In the genomic region with DNA sequence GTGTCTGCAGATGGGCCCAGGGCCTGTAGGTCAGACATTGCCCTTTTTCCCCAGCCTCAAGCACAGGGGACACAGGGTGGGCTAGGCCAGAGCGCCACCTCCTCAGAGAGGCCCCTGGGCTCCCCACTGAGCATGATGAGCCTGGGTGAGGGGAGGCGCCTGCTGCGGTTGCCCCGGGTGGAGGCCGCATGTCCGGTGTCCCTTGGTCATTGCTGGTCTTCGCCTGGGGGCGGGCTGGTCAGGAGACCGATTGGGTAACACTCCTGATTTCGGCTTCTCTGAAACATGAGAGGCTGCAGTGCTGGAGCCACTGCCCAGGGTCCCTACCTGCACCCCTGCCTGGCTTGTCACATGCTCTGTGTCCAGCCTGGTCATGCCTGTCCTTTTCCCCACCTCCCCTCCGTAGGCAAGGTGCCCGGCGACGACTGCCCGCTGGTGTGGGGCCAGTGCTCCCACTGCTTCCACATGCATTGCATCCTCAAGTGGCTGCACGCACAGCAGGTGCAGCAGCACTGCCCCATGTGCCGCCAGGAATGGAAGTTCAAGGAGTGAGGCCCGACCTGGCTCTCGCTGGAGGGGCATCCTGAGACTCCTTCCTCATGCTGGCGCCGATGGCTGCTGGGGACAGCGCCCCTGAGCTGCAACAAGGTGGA, we compare ENCODE assay signal across 17 cellular contexts. TPM values are rescaled to one million over a fixed set of nuclear protein-coding genes. Genes with fewer than 3 reads are reported as not detected.
DNase-seq lines count a peak whose midpoint lies in the region; ATAC-seq, FAIRE-seq and TF ChIP-seq lines count a peak whose summit lies in the region.
"Had no signal": no experiment of that assay in that cellular context is flagged by ENCODE, and none has a peak within 500 bp of the region (broad histone marks: within the 10 kb centered on the region; RNA-seq: fewer than 3 reads in every experiment).

No MANE protein-coding gene starts in this region.

- no peak for ATAC-seq in K562
- ATAC-seq in GM18520 (IDR thresholded peaks at IDR 0.05; ENCODE audit: unreplicated experiment): no peak
- ATAC-seq in natural killer cell treated with Interleukin-12 subunit alpha and Interleukin-12 subunit beta and Interleukin-15 and Interleukin-18, amount 100 ng/mL, for 72 hours: no peak
- ATAC-seq: Right ventricle myocardium inferior had no signal

- no peaks in the 10 kb centered on the region for H3K9me3 ChIP-seq in K562 (replicated peaks; ENCODE audit: control insufficient read depth, insufficient read depth, low read depth, low read length)
- H3K9me3 ChIP-seq: HAP-1 had no signal

- no peaks in the 10 kb centered on the region for H3K27me3 Mint-ChIP-seq in osteocyte (ENCODE audit: unreplicated experiment)
- peaks cover 0 to 5% of the 10 kb centered on the region in 2 donors for H3K27me3 Mint-ChIP-seq in natural killer cell treated with Interleukin-12 subunit alpha and Interleukin-12 subunit beta and Interleukin-15 and Interleukin-18, amount 100 ng/mL, for 72 hours

- DNase-seq in K562 (ENCODE audit: extremely low read depth in 1 of 4, low spot score in 3 of 4) (no peak), osteocyte (ENCODE audit: extremely low spot score, unreplicated experiment) (no peak), head of caudate nucleus (no peak), NCI-H345 treated with DMSO at 0.1 percent for 48 hours (lab: John Stamatoyannopoulos, UW; ENCODE audit: unreplicated experiment) (no peak)
- no peak for DNase-seq in natural killer cell treated with Interleukin-12 subunit alpha and Interleukin-12 subunit beta and Interleukin-15 and Interleukin-18, amount 100 ng/mL, for 72 hours (ENCODE audit: low spot score)
- DNase-seq: DMS153, EL, Karpas-422, NCI-H2029, NCI-H526, OCI-M1 had no signal

- no peak overlapping the region for H3K4me3 ChIP-seq in K562
- H3K4me3 ChIP-seq: HAP-1 had no signal

- peaks cover 10% of the 10 kb centered on the region for H3K36me3 Mint-ChIP-seq in osteocyte (ENCODE audit: unreplicated experiment)
- H3K36me3 Mint-ChIP-seq in natural killer cell treated with Interleukin-12 subunit alpha and Interleukin-12 subunit beta and Interleukin-15 and Interleukin-18, amount 100 ng/mL, for 72 hours: no peaks in the 10 kb centered on the region

- no TSS peak for BruUV-seq in K562 (replicated peaks; lab: Mats Ljungman, UMichigan)

- CTCF ChIA-PET in K562 (lab: Yijun Ruan, JAX; ENCODE audit: low intra/inter-chr PET ratio): no interaction called here

- H3K4me3 Mint-ChIP-seq in osteocyte (ENCODE audit: unreplicated experiment): no peak overlapping the region
- H3K4me3 Mint-ChIP-seq in natural killer cell treated with Interleukin-12 subunit alpha and Interleukin-12 subunit beta and Interleukin-15 and Interleukin-18, amount 100 ng/mL, for 72 hours: no peak overlapping the region

- H4K20me1 ChIP-seq in K562 (replicated peaks; ENCODE audit: control insufficient read depth, insufficient read depth, low read length): peaks cover 9% of the 10 kb centered on the region; the same call in 1 of the 2 replicates

- in situ Hi-C loops in K562 (cut with MboI): no loop called here

- H3K4me1 ChIP-seq in K562 (replicated peaks in 1 of 2; ENCODE audit: control insufficient read depth in 2 of 2, insufficient read depth in 2 of 2, low read length in 2 of 2): peaks cover 10 to 62% of the 10 kb centered on the region in 2 experiments
- H3K4me1 ChIP-seq: HAP-1 had no signal

- H3K9me3 Mint-ChIP-seq in osteocyte (ENCODE audit: unreplicated experiment): no peaks in the 10 kb centered on the region
- no peaks in the 10 kb centered on the region for H3K9me3 Mint-ChIP-seq in natural killer cell treated with Interleukin-12 subunit alpha and Interleukin-12 subunit beta and Interleukin-15 and Interleukin-18, amount 100 ng/mL, for 72 hours

- POLR2A ChIA-PET in K562 (lab: Yijun Ruan, JAX): interaction anchor here (0.7 to 1.0 kb wide), 4 partner anchors 8 to 25 kb away, joined by 3 to 5 read pairs (median 3); a partner anchor contains a TSS

- no peak for FAIRE-seq in K562 (lab: Jason Lieb, UNC)

- peak overlapping the region; percentile 72; the same call in 1 of the 2 replicates for H3K27ac ChIP-seq in 22Rv1
- no peak overlapping the region for H3K27ac ChIP-seq in K562 (ENCODE audit: extremely low read depth, low read depth, low read length)
- H3K27ac ChIP-seq: C4-2B had no signal

- TF ChIP-seq EP300 in Ishikawa (IDR thresholded peaks at IDR 0.05; ENCODE audit: borderline replicate concordance) (no peak), K562 (IDR thresholded peaks at IDR 0.05; ENCODE audit: low read length) (no peak)

- peaks cover 66% of the 10 kb centered on the region; the same call in 2 of the 3 replicates for H3K36me3 ChIP-seq in K562 (ENCODE audit: control insufficient read depth, insufficient read depth, low read length)

- intact Hi-C loops in K562 (cut with micrococcal nuclease) (no loop called here), head of caudate nucleus (cut with DNase I) (no loop called here)

- peak overlapping the region; percentile 44 for H3K27ac Mint-ChIP-seq in osteocyte (ENCODE audit: unreplicated experiment)
- H3K27ac Mint-ChIP-seq in natural killer cell treated with Interleukin-12 subunit alpha and Interleukin-12 subunit beta and Interleukin-15 and Interleukin-18, amount 100 ng/mL, for 72 hours: no peak overlapping the region

- no peak overlapping the region for H3K9ac ChIP-seq in K562 (ENCODE audit: insufficient read depth in 1 of 2, low read depth in 2 of 2, low read length in 2 of 2)

- no peaks in the 10 kb centered on the region for H3K9me1 ChIP-seq in K562 (ENCODE audit: control insufficient read depth, insufficient read depth, low read length)

- H3K27me3 ChIP-seq in K562 (ENCODE audit: control insufficient read depth in 2 of 2, insufficient read depth in 2 of 2, low read length in 2 of 2): no peaks in the 10 kb centered on the region

- 89% methylated on average over 17 of the region's 22 CpGs for WGBS in K562 (ENCODE audit: insufficient coverage, low coverage, missing lambda C conversion rate)

- TF ChIP-seq RAD21 in Ishikawa (IDR thresholded peaks at IDR 0.05; ENCODE audit: low read depth) (no peak), K562 (CRISPR knock-in tag; conservative IDR thresholded peaks at IDR 0.05 in 1 of 2, IDR thresholded peaks at IDR 0.05 in 1 of 2) (no peak)

- no peak for TF ChIP-seq CTCF in 22Rv1 (IDR thresholded peaks at IDR 0.05)
- no peak for TF ChIP-seq CTCF in K562 (IDR thresholded peaks at IDR 0.05 in 2 of 3, conservative IDR thresholded peaks at IDR 0.05 in 1 of 3; ENCODE audit: insufficient read depth in 2 of 3, low read depth in 1 of 3, low read length in 3 of 3)
- TF ChIP-seq CTCF in osteocyte (IDR thresholded peaks at IDR 0.05): no peak

- TF ChIP-seq POLR2A in K562 (conservative IDR thresholded peaks at IDR 0.05): peak; percentile 33; the same call in 1 of the 2 replicates

- H3K4me2 ChIP-seq in K562 (ENCODE audit: insufficient read depth, low read length): no peak overlapping the region

- peaks cover 35% of the 10 kb centered on the region for H3K4me1 Mint-ChIP-seq in osteocyte (ENCODE audit: unreplicated experiment)
- H3K4me1 Mint-ChIP-seq in natural killer cell treated with Interleukin-12 subunit alpha and Interleukin-12 subunit beta and Interleukin-15 and Interleukin-18, amount 100 ng/mL, for 72 hours (ENCODE audit: low read depth in 2 of 2): peaks cover 0 to 8% of the 10 kb centered on the region in 2 donors

- no peak overlapping the region for H2AFZ ChIP-seq in K562 (ENCODE audit: low read depth, low read length)

- no peaks in the 10 kb centered on the region; the same call in 2 of the 3 replicates for H3K79me2 ChIP-seq in K562 (ENCODE audit: control insufficient read depth, insufficient read depth, low read length)

RNA-seq across cellular contexts. Expression of a gene that starts 2.4 kb away (rescaled TPM):
- total RNA-seq in K562 (2011; cell fraction: chromatin; rRNA removed; ENCODE audit: low replicate concordance): 0.86 and 1.5 TPM in 2 replicates
- 1.3 TPM in 2 replicates for total RNA-seq in K562 (2011; cell fraction: nucleolus; rRNA removed)
- 1.2 and 1.4 TPM in 2 replicates for total RNA-seq in K562 (2011; cell fraction: nucleoplasm; rRNA removed)
- 0.14 and 0.57 TPM in 2 replicates for total RNA-seq in K562 (2014; rRNA removed)
- total RNA-seq in K562 (2014; rRNA removed; fragmentation: Illumina TruSeq; extraction: Trizol): 0.07 TPM in 1 of 2 replicates, not detected in the other
- total RNA-seq in K562 (2015; rRNA removed; fragmentation: Illumina TruSeq; extraction: Trizol): 0.07 and 0.30 TPM in 2 replicates
- total RNA-seq in K562 (2021): 0.53 and 0.65 TPM in 2 replicates
- polyA plus RNA-seq in K562 (2011; rRNA removed): 0.03 and 0.07 TPM in 2 replicates
- polyA plus RNA-seq in K562 (2011; cell fraction: cytosol; rRNA removed): 0.06 and 0.88 TPM in 2 replicates
- 0.26 TPM in 1 of 2 replicates, not detected in the other for polyA plus RNA-seq in K562 (2011; cell fraction: nucleus; rRNA removed)
- 0.52 TPM in 1 of 2 replicates, not detected in the other for polyA plus RNA-seq in K562 (2012)
- 0.07 TPM in 1 of 2 replicates, not detected in the other for polyA plus RNA-seq in K562 (2014; fragmentation: Illumina TruSeq; extraction: Trizol)
- under 1 TPM; 0.43 to 0.61 TPM for polyA plus RNA-seq in K562 (2014; fragmentation: Nextera tagmentation; extraction: Ambion mirVana)
- 0.07 TPM in 1 of 2 replicates, not detected in the other for polyA plus RNA-seq in K562 (2014; rRNA removed)
- 0.21 TPM in 2 replicates for polyA minus RNA-seq in K562 (2011; rRNA and poly(A)+ RNA removed)
- polyA minus RNA-seq in K562 (2011; cell fraction: cytosol; rRNA and poly(A)+ RNA removed): not detected in 2 replicates
- polyA minus RNA-seq in K562 (2011; cell fraction: nucleus; rRNA and poly(A)+ RNA removed): 0.40 and 0.78 TPM in 2 replicates
- 0.56 and 0.68 TPM in 2 replicates for total RNA-seq in osteocyte
- total RNA-seq in natural killer cell treated with Interleukin-12 subunit alpha and Interleukin-12 subunit beta and Interleukin-15 and Interleukin-18, amount 100 ng/mL, for 72 hours: under 1 TPM; 0.17 to 0.50 TPM

RNA-seq across cellular contexts. Expression of a gene that starts 8.1 kb away (rescaled TPM):
- 37.2 and 84.5 TPM in 2 replicates for total RNA-seq in K562 (2011; cell fraction: chromatin; rRNA removed; ENCODE audit: low replicate concordance)
- total RNA-seq in K562 (2011; cell fraction: nucleolus; rRNA removed): 109 and 116 TPM in 2 replicates
- total RNA-seq in K562 (2011; cell fraction: nucleoplasm; rRNA removed): 83.3 and 88.4 TPM in 2 replicates
- total RNA-seq in K562 (2014; rRNA removed) (220 and 252 TPM in 2 replicates), K562 (2014; rRNA removed; fragmentation: Illumina TruSeq; extraction: Trizol) (32.5 and 41.2 TPM in 2 replicates), K562 (2015; rRNA removed; fragmentation: Illumina TruSeq; extraction: Trizol) (105 and 111 TPM in 2 replicates), K562 (2021) (214 and 217 TPM in 2 replicates), osteocyte (119 and 138 TPM in 2 replicates)
- polyA plus RNA-seq in K562 (2011; rRNA removed) (238 and 354 TPM in 2 replicates), K562 (2014; fragmentation: Illumina TruSeq; extraction: Trizol) (57.2 and 105 TPM in 2 replicates), K562 (2014; fragmentation: Nextera tagmentation; extraction: Ambion mirVana) (100 to 1,000 TPM; 154 to 255 TPM), K562 (2014; rRNA removed) (318 and 338 TPM in 2 replicates)
- 720 and 811 TPM in 2 replicates for polyA plus RNA-seq in K562 (2011; cell fraction: cytosol; rRNA removed)
- polyA plus RNA-seq in K562 (2011; cell fraction: nucleus; rRNA removed): 288 and 348 TPM in 2 replicates
- 288 and 382 TPM in 2 replicates for polyA plus RNA-seq in K562 (2012)
- polyA minus RNA-seq in K562 (2011; rRNA and poly(A)+ RNA removed): 56.1 and 67.4 TPM in 2 replicates
- polyA minus RNA-seq in K562 (2011; cell fraction: cytosol; rRNA and poly(A)+ RNA removed): 52.4 and 82.6 TPM in 2 replicates
- polyA minus RNA-seq in K562 (2011; cell fraction: nucleus; rRNA and poly(A)+ RNA removed): 24.8 and 36.9 TPM in 2 replicates
- 100 to 1,000 TPM in 1 of 2 donors, 10 to 100 TPM in 1; 81.3 to 112 TPM for total RNA-seq in natural killer cell treated with Interleukin-12 subunit alpha and Interleukin-12 subunit beta and Interleukin-15 and Interleukin-18, amount 100 ng/mL, for 72 hours

RNA-seq across cellular contexts. Expression of a gene that starts 8.3 kb away (rescaled TPM):
- 29.1 and 64.1 TPM in 2 replicates for total RNA-seq in K562 (2011; cell fraction: chromatin; rRNA removed; ENCODE audit: low replicate concordance)
- 70.7 and 78.0 TPM in 2 replicates for total RNA-seq in K562 (2011; cell fraction: nucleolus; rRNA removed)
- total RNA-seq in K562 (2011; cell fraction: nucleoplasm; rRNA removed): 41.9 and 54.1 TPM in 2 replicates
- 416 and 428 TPM in 2 replicates for total RNA-seq in K562 (2014; rRNA removed)
- 74.3 and 99.3 TPM in 2 replicates for total RNA-seq in K562 (2014; rRNA removed; fragmentation: Illumina TruSeq; extraction: Trizol)
- 225 and 227 TPM in 2 replicates for total RNA-seq in K562 (2015; rRNA removed; fragmentation: Illumina TruSeq; extraction: Trizol)
- total RNA-seq in K562 (2021): 279 and 283 TPM in 2 replicates
- 97.2 and 103 TPM in 2 replicates for polyA plus RNA-seq in K562 (2011; rRNA removed)
- polyA plus RNA-seq in K562 (2011; cell fraction: cytosol; rRNA removed): 93.7 and 166 TPM in 2 replicates
- 98.4 and 110 TPM in 2 replicates for polyA plus RNA-seq in K562 (2011; cell fraction: nucleus; rRNA removed)
- 112 and 177 TPM in 2 replicates for polyA plus RNA-seq in K562 (2012)
- 147 and 154 TPM in 2 replicates for polyA plus RNA-seq in K562 (2014; fragmentation: Illumina TruSeq; extraction: Trizol)
- 1 to 10 TPM; 1.9 to 3.7 TPM for polyA plus RNA-seq in K562 (2014; fragmentation: Nextera tagmentation; extraction: Ambion mirVana)
- 206 and 253 TPM in 2 replicates for polyA plus RNA-seq in K562 (2014; rRNA removed)
- 101 and 147 TPM in 2 replicates for polyA minus RNA-seq in K562 (2011; rRNA and poly(A)+ RNA removed)
- 92.8 and 121 TPM in 2 replicates for polyA minus RNA-seq in K562 (2011; cell fraction: cytosol; rRNA and poly(A)+ RNA removed)
- 36.5 and 40.0 TPM in 2 replicates for polyA minus RNA-seq in K562 (2011; cell fraction: nucleus; rRNA and poly(A)+ RNA removed)
- 72.6 and 78.5 TPM in 2 replicates for total RNA-seq in osteocyte
- 100 to 1,000 TPM; 159 to 302 TPM for total RNA-seq in natural killer cell treated with Interleukin-12 subunit alpha and Interleukin-12 subunit beta and Interleukin-15 and Interleukin-18, amount 100 ng/mL, for 72 hours

RNA-seq across cellular contexts. Expression of a gene that starts 11.6 kb away (rescaled TPM):
- total RNA-seq in K562 (2011; cell fraction: chromatin; rRNA removed; ENCODE audit: low replicate concordance): 142 and 422 TPM in 2 replicates
- 366 and 427 TPM in 2 replicates for total RNA-seq in K562 (2011; cell fraction: nucleolus; rRNA removed)
- 182 and 225 TPM in 2 replicates for total RNA-seq in K562 (2011; cell fraction: nucleoplasm; rRNA removed)
- total RNA-seq in K562 (2014; rRNA removed) (123 and 139 TPM in 2 replicates), K562 (2014; rRNA removed; fragmentation: Illumina TruSeq; extraction: Trizol) (42.7 and 57.5 TPM in 2 replicates), K562 (2015; rRNA removed; fragmentation: Illumina TruSeq; extraction: Trizol) (81.7 and 82.5 TPM in 2 replicates), K562 (2021) (125 and 134 TPM in 2 replicates), osteocyte (33.2 and 38.0 TPM in 2 replicates)
- polyA plus RNA-seq in K562 (2011; rRNA removed) (71.5 and 97.8 TPM in 2 replicates), K562 (2014; fragmentation: Illumina TruSeq; extraction: Trizol) (83.7 and 95.3 TPM in 2 replicates), K562 (2014; fragmentation: Nextera tagmentation; extraction: Ambion mirVana) (1 to 10 TPM in 1 of 2 experiments, under 1 TPM in 1; 0.92 to 1.6 TPM), K562 (2014; rRNA removed) (131 and 133 TPM in 2 replicates)
- polyA plus RNA-seq in K562 (2011; cell fraction: cytosol; rRNA removed): 77.5 and 97.1 TPM in 2 replicates
- polyA plus RNA-seq in K562 (2011; cell fraction: nucleus; rRNA removed): 473 and 533 TPM in 2 replicates
- 94.8 and 147 TPM in 2 replicates for polyA plus RNA-seq in K562 (2012)
- 48.7 and 49.2 TPM in 2 replicates for polyA minus RNA-seq in K562 (2011; rRNA and poly(A)+ RNA removed)
- 35.6 and 49.0 TPM in 2 replicates for polyA minus RNA-seq in K562 (2011; cell fraction: cytosol; rRNA and poly(A)+ RNA removed)
- 127 and 186 TPM in 2 replicates for polyA minus RNA-seq in K562 (2011; cell fraction: nucleus; rRNA and poly(A)+ RNA removed)
- 10 to 100 TPM; 30.4 to 36.5 TPM for total RNA-seq in natural killer cell treated with Interleukin-12 subunit alpha and Interleukin-12 subunit beta and Interleukin-15 and Interleukin-18, amount 100 ng/mL, for 72 hours

RNA-seq across cellular contexts. Expression of a gene that starts 18.3 kb away (rescaled TPM):
- 90.9 and 205 TPM in 2 replicates for total RNA-seq in K562 (2011; cell fraction: chromatin; rRNA removed; ENCODE audit: low replicate concordance)
- 97.4 and 110 TPM in 2 replicates for total RNA-seq in K562 (2011; cell fraction: nucleolus; rRNA removed)
- 93.3 and 125 TPM in 2 replicates for total RNA-seq in K562 (2011; cell fraction: nucleoplasm; rRNA removed)
- total RNA-seq in K562 (2014; rRNA removed) (42.2 and 49.3 TPM in 2 replicates), K562 (2014; rRNA removed; fragmentation: Illumina TruSeq; extraction: Trizol) (9.0 and 9.8 TPM in 2 replicates), K562 (2015; rRNA removed; fragmentation: Illumina TruSeq; extraction: Trizol) (23.6 and 24.6 TPM in 2 replicates), K562 (2021) (35.7 and 44.1 TPM in 2 replicates), osteocyte (18.8 and 20.9 TPM in 2 replicates)
- polyA plus RNA-seq in K562 (2011; rRNA removed) (9.3 and 11.7 TPM in 2 replicates), K562 (2014; fragmentation: Illumina TruSeq; extraction: Trizol) (20.3 and 25.7 TPM in 2 replicates), K562 (2014; fragmentation: Nextera tagmentation; extraction: Ambion mirVana) (1 to 10 TPM; 1.6 to 2.0 TPM), K562 (2014; rRNA removed) (43.9 and 54.8 TPM in 2 replicates)
- polyA plus RNA-seq in K562 (2011; cell fraction: cytosol; rRNA removed): 11.2 and 16.2 TPM in 2 replicates
- polyA plus RNA-seq in K562 (2011; cell fraction: nucleus; rRNA removed): 56.9 and 86.9 TPM in 2 replicates
- polyA plus RNA-seq in K562 (2012): 36.1 and 36.9 TPM in 2 replicates
- 18.7 and 21.5 TPM in 2 replicates for polyA minus RNA-seq in K562 (2011; rRNA and poly(A)+ RNA removed)
- 22.3 and 25.1 TPM in 2 replicates for polyA minus RNA-seq in K562 (2011; cell fraction: cytosol; rRNA and poly(A)+ RNA removed)
- 27.7 and 31.4 TPM in 2 replicates for polyA minus RNA-seq in K562 (2011; cell fraction: nucleus; rRNA and poly(A)+ RNA removed)
- total RNA-seq in natural killer cell treated with Interleukin-12 subunit alpha and Interleukin-12 subunit beta and Interleukin-15 and Interleukin-18, amount 100 ng/mL, for 72 hours: 10 to 100 TPM; 69.4 to 77.6 TPM
